ENCODE assay signal across 1 cellular context in genomic region chr3:194095902-194096301, GRCh38.
TF ChIP-seq lines count a peak whose summit lies in the region.

No MANE protein-coding gene starts in this region.

TF ChIP-seq in H1, 55 proteins besides CTCF, POLR2A, EP300 and RAD21:
- TF ChIP-seq EZH2 (IDR thresholded peaks at IDR 0.05; ENCODE audit: low read depth, low read length, severe bottlenecking): no peak
- TF ChIP-seq SP4 (IDR thresholded peaks at IDR 0.05; ENCODE audit: low read length): no peak
- no peak for TF ChIP-seq KDM1A (IDR thresholded peaks at IDR 0.05; ENCODE audit: borderline replicate concordance, low read length)
- TF ChIP-seq CTBP2 (IDR thresholded peaks at IDR 0.05; ENCODE audit: borderline replicate concordance, insufficient read depth, insufficient read length, low read length): no peak
- TF ChIP-seq NRF1 (IDR thresholded peaks at IDR 0.05; ENCODE audit: low read depth, low read length): no peak
- no peak for TF ChIP-seq ATF2 (IDR thresholded peaks at IDR 0.05; ENCODE audit: low read length)
- TF ChIP-seq BCL11A (IDR thresholded peaks at IDR 0.05; ENCODE audit: low read depth in 2 of 2, low read length in 2 of 2): no peak
- no peak for TF ChIP-seq CBX5 (IDR thresholded peaks at IDR 0.05; ENCODE audit: low read depth, low read length)
- no peak for TF ChIP-seq CHD7 (IDR thresholded peaks at IDR 0.05; ENCODE audit: insufficient replicate concordance, low read length)
